In genomic region chr14:105076805-105077648, GRCh38 we compare ENCODE assay signal across 16 cellular contexts. TPM values are rescaled to one million over a fixed set of nuclear protein-coding genes. Genes with fewer than 3 reads are reported as not detected.
DNase-seq lines count a peak whose midpoint lies in the region; ATAC-seq, FAIRE-seq and TF ChIP-seq lines count a peak whose summit lies in the region.
"Had no signal": no experiment of that assay in that cellular context is flagged by ENCODE, and none has a peak within 500 bp of the region (broad histone marks: within the 10 kb centered on the region; RNA-seq: fewer than 3 reads in every experiment).

No MANE protein-coding gene starts in this region.

- TF ChIP-seq POLR2A in A549 (IDR thresholded peaks at IDR 0.05; ENCODE audit: low read length): no peak

- H3K4me3 Mint-ChIP-seq in activated CD8-positive, alpha-beta T cell treated with anti-CD3 and anti-CD28 coated beads, Interleukin-2, amount 10 ng/mL, durations not matched to agents 7 days and 5 days: peak overlapping the region; percentile 30

- ATAC-seq in A549 (peak; percentile 20 to 42), mucosa of descending colon (peak; percentile 51), GM21529 (IDR thresholded peaks at IDR 0.05; ENCODE audit: unreplicated experiment) (no peak)
- ATAC-seq in activated CD8-positive, alpha-beta T cell treated with anti-CD3 and anti-CD28 coated beads, Interleukin-2, amount 10 ng/mL, durations not matched to agents 7 days and 5 days: peak; percentile 76

- H3K27ac ChIP-seq in A549: no peak overlapping the region
- peak overlapping the region in 7 of 11 experiments; percentile 76 to 87 (median 83); a peak in 14 of 22 replicates for H3K27ac ChIP-seq in BLaER1 treated with 17β-estradiol and CSF1 and Interleukin-3, amounts not matched to agents 10 nM and 100 nM

- H3K4me1 Mint-ChIP-seq in activated CD8-positive, alpha-beta T cell treated with anti-CD3 and anti-CD28 coated beads, Interleukin-2, amount 10 ng/mL, durations not matched to agents 7 days and 5 days (ENCODE audit: low read depth): peaks cover 43% of the 10 kb centered on the region

- TF ChIP-seq RAD21 in A549 (conservative IDR thresholded peaks at IDR 0.05 in 1 of 2, IDR thresholded peaks at IDR 0.05 in 1 of 2): no peak

- TF ChIP-seq EP300 in A549 (IDR thresholded peaks at IDR 0.05): no peak

- no peaks in the 10 kb centered on the region for H3K27me3 ChIP-seq in BLaER1 treated with 17β-estradiol and CSF1 and Interleukin-3, amounts not matched to agents 10 nM and 100 nM

- H3K27me3 Mint-ChIP-seq in activated CD8-positive, alpha-beta T cell treated with anti-CD3 and anti-CD28 coated beads, Interleukin-2, amount 10 ng/mL, durations not matched to agents 7 days and 5 days (ENCODE audit: low read depth): peaks cover 18% of the 10 kb centered on the region

- H3K9me3 ChIP-seq in A549 (no peaks in the 10 kb centered on the region), mucosa of descending colon (no peaks in the 10 kb centered on the region)
- H3K9me3 ChIP-seq in BLaER1 treated with 17β-estradiol and CSF1 and Interleukin-3, amounts not matched to agents 10 nM and 100 nM (replicated peaks in 1 of 11): peaks cover 0 to 12% (median 7%) of the 10 kb centered on the region in 11 experiments; a peak in 7 of 22 replicates
- H3K9me3 ChIP-seq: HAP-1 had no signal

- H3K9ac ChIP-seq in BLaER1 treated with 17β-estradiol and CSF1 and Interleukin-3, amounts not matched to agents 10 nM and 100 nM: peak overlapping the region in 8 of 11 experiments; percentile 71 to 81 (median 77); a peak in 10 of 22 replicates

- no peak overlapping the region for H3K4me2 ChIP-seq in A549
- peak overlapping the region; percentile 78 to 99 (median 95) for H3K4me2 ChIP-seq in BLaER1 treated with 17β-estradiol and CSF1 and Interleukin-3, amounts not matched to agents 10 nM and 100 nM

- 78% methylated on average over 17 of the region's 18 CpGs for WGBS in A549 (ENCODE audit: missing lambda C conversion rate)

- DNase-seq in A549 (ENCODE audit: low read depth in 1 of 2, low spot score in 1 of 2) (no peak), mucosa of descending colon (peak in 1 of 3 donors; percentile 59), NCI-H748 treated with DMSO at 0.1 percent for 48 hours (lab: John Stamatoyannopoulos, UW) (no peak), NCI-H524 (lab: John Stamatoyannopoulos, UW) (no peak)
- peak; percentile 68 for DNase-seq in activated CD8-positive, alpha-beta T cell treated with anti-CD3 and anti-CD28 coated beads, Interleukin-2, amount 10 ng/mL, durations not matched to agents 7 days and 5 days
- DNase-seq: central memory CD4-positive, alpha-beta T cell; COR-L47; GDM1; Karpas-422; NCI-H1694 treated with DMSO at 0.1 percent for 48 hours; NCI-H524 treated with DMSO at 0.1 percent for 48 hours had no signal

- H3K4me1 ChIP-seq in A549 (peaks cover 6% of the 10 kb centered on the region; the same call in 1 of the 3 replicates), mucosa of descending colon (ENCODE audit: low read depth) (no peaks in the 10 kb centered on the region)
- H3K4me1 ChIP-seq in BLaER1 treated with 17β-estradiol and CSF1 and Interleukin-3, amounts not matched to agents 10 nM and 100 nM: peaks cover 52 to 61% (median 59%) of the 10 kb centered on the region in 10 experiments
- H3K4me1 ChIP-seq: HAP-1 had no signal

- H3K9me3 Mint-ChIP-seq in activated CD8-positive, alpha-beta T cell treated with anti-CD3 and anti-CD28 coated beads, Interleukin-2, amount 10 ng/mL, durations not matched to agents 7 days and 5 days (ENCODE audit: insufficient read depth): no peaks in the 10 kb centered on the region

- FAIRE-seq in A549 (lab: Jason Lieb, UNC): no peak
- FAIRE-seq: endothelial cell of umbilical vein, GM18507 had no signal

- CTCF ChIA-PET in A549 (lab: Yijun Ruan, JAX): interaction anchor here (1.0 kb wide), 1 partner anchor 9 kb away, joined by 3 read pairs; no protein-coding TSS in a partner anchor
- CTCF ChIA-PET in activated CD8-positive, alpha-beta T cell treated with anti-CD3 and anti-CD28 coated beads, Interleukin-2, amount 10 ng/mL, durations not matched to agents 7 days and 5 days (lab: Charles Lee): interaction anchor here (0.7 to 8.6 kb wide), 2 partner anchors 9 to 11 kb away, joined by 3 to 97 read pairs; no protein-coding TSS in a partner anchor

- TF ChIP-seq CTCF in A549 (IDR thresholded peaks at IDR 0.05) (no peak), mucosa of descending colon (IDR thresholded peaks at IDR 0.05) (no peak)

- H3K27ac Mint-ChIP-seq in activated CD8-positive, alpha-beta T cell treated with anti-CD3 and anti-CD28 coated beads, Interleukin-2, amount 10 ng/mL, durations not matched to agents 7 days and 5 days: peak overlapping the region; percentile 59

- POLR2A ChIA-PET in A549 (lab: Yijun Ruan, JAX): interaction anchor here (1.7 kb wide), 1 partner anchor 10 kb away, joined by 7 read pairs; no protein-coding TSS in a partner anchor
- POLR2A ChIA-PET in activated CD8-positive, alpha-beta T cell treated with anti-CD3 and anti-CD28 coated beads, Interleukin-2, amount 10 ng/mL, durations not matched to agents 7 days and 5 days (lab: Charles Lee): interaction anchor here (0.6 to 6.0 kb wide), 2 partner anchors 12 to 20 kb away, joined by 3 to 66 read pairs; partner anchors contain the start of gene GPR132

- intact Hi-C loops in mucosa of descending colon (cut with DNase I, micrococcal nuclease): no loop called here

- H3K36me3 ChIP-seq in BLaER1 treated with 17β-estradiol and CSF1 and Interleukin-3, amounts not matched to agents 10 nM and 100 nM: no peaks in the 10 kb centered on the region
- no peaks in the 10 kb centered on the region for H3K36me3 ChIP-seq in mucosa of descending colon (ENCODE audit: low read depth)
- H3K36me3 ChIP-seq: HAP-1 had no signal

- H3K4me3 ChIP-seq in A549 (no peak overlapping the region), mucosa of descending colon (no peak overlapping the region)
- no peak overlapping the region for H3K4me3 ChIP-seq in BLaER1 treated with 17β-estradiol and CSF1 and Interleukin-3, amounts not matched to agents 10 nM and 100 nM
- H3K4me3 ChIP-seq: HAP-1 had no signal

- H4K20me1 ChIP-seq in BLaER1 treated with 17β-estradiol and CSF1 and Interleukin-3, amounts not matched to agents 10 nM and 100 nM: no peaks in the 10 kb centered on the region

- H3K36me3 Mint-ChIP-seq in activated CD8-positive, alpha-beta T cell treated with anti-CD3 and anti-CD28 coated beads, Interleukin-2, amount 10 ng/mL, durations not matched to agents 7 days and 5 days (ENCODE audit: low read depth): no peaks in the 10 kb centered on the region

TF ChIP-seq in A549, 52 proteins besides CTCF, POLR2A, EP300 and RAD21:
- TF ChIP-seq POLR2AphosphoS2 (conservative IDR thresholded peaks at IDR 0.05; ENCODE audit: low read length): peak; percentile 38; the same call in 1 of the 2 replicates
- TF ChIP-seq HOXA7 (CRISPR knock-in tag; IDR thresholded peaks at IDR 0.05): peak; percentile 22; the same call in 1 of the 2 replicates
- TF ChIP-seq ESRRA (IDR thresholded peaks at IDR 0.05; ENCODE audit: borderline replicate concordance, low read length): no peak

RNA-seq across cellular contexts. Expression of gene GPR132, which starts 11.8 kb away (rescaled TPM):
- polyA plus RNA-seq in A549 (2011; rRNA removed) (0.19 and 0.49 TPM in 2 replicates), A549 (2017; fragmentation: RNase III; extraction: RNeasy Plus Mini Kit Qiagen cat#74134 plus additional on column Dnase treatment) (0.16 to 0.22 TPM (median 0.18 TPM) in 3 replicates)
- polyA plus RNA-seq in A549 (2012; cell fraction: cytosol; rRNA removed): 0.12 and 0.39 TPM in 2 replicates
- polyA plus RNA-seq in A549 (2012; cell fraction: nucleus; rRNA removed): 2.3 and 3.7 TPM in 2 replicates
- 0.62 and 0.73 TPM in 2 replicates for polyA minus RNA-seq in A549 (2011; rRNA and poly(A)+ RNA removed)
- 10 to 100 TPM; 35.7 to 40.4 TPM for total RNA-seq in activated CD8-positive, alpha-beta T cell treated with anti-CD3 and anti-CD28 coated beads, Interleukin-2, amount 10 ng/mL, durations not matched to agents 7 days and 5 days
- total RNA-seq in mucosa of descending colon: 1 to 10 TPM; 1.7 to 4.0 (median 3.1) TPM
- total RNA-seq: endothelial cell of umbilical vein had no signal
- polyA plus RNA-seq: endothelial cell of umbilical vein had no signal

RNA-seq across cellular contexts. Expression of gene CDCA4, which starts 56.1 kb away (rescaled TPM):
- 19.5 and 24.2 TPM in 2 replicates for polyA plus RNA-seq in A549 (2011; rRNA removed)
- polyA plus RNA-seq in A549 (2012; cell fraction: cytosol; rRNA removed): 42.8 and 52.7 TPM in 2 replicates
- polyA plus RNA-seq in A549 (2012; cell fraction: nucleus; rRNA removed): 44.8 and 46.3 TPM in 2 replicates
- 25.9 to 28.0 TPM (median 26.9 TPM) in 3 replicates for polyA plus RNA-seq in A549 (2017; fragmentation: RNase III; extraction: RNeasy Plus Mini Kit Qiagen cat#74134 plus additional on column Dnase treatment)
- polyA minus RNA-seq in A549 (2011; rRNA and poly(A)+ RNA removed): 16.6 and 20.0 TPM in 2 replicates
- total RNA-seq in activated CD8-positive, alpha-beta T cell treated with anti-CD3 and anti-CD28 coated beads, Interleukin-2, amount 10 ng/mL, durations not matched to agents 7 days and 5 days: 10 to 100 TPM; 59.9 to 62.3 TPM
- 1 to 10 TPM; 4.3 to 8.7 (median 5.6) TPM for total RNA-seq in mucosa of descending colon

Comparison
In these comparisons a context has a peak if more than half of its experiments do, and no peak if none do; other contexts are left out.
1. H3K27ac ChIP-seq: peak in BLaER1 treated with 17β-estradiol and CSF1 and Interleukin-3, amounts not matched to agents 10 nM and 100 nM (7 of 11); none in A549 (0 of 2).
2. RNA of gene GPR132, which starts 11.8 kb away (total RNA-seq): 35.7 to 40.4 TPM in activated CD8-positive, alpha-beta T cell treated with anti-CD3 and anti-CD28 coated beads, Interleukin-2, amount 10 ng/mL, durations not matched to agents 7 days and 5 days; 1.7 to 4.0 TPM in mucosa of descending colon; every median in the first group is over 4 times any median in the second.
3. RNA of gene CDCA4, which starts 56.1 kb away (total RNA-seq): 59.9 to 62.3 TPM in activated CD8-positive, alpha-beta T cell treated with anti-CD3 and anti-CD28 coated beads, Interleukin-2, amount 10 ng/mL, durations not matched to agents 7 days and 5 days; 4.3 to 8.7 TPM in mucosa of descending colon; every median in the first group is over 4 times any median in the second.